In genomic region chr1:167210966-167211674, GRCh38 we compare ENCODE assay signal across 25 cellular contexts. TPM values are rescaled to one million over a fixed set of nuclear protein-coding genes. Genes with fewer than 3 reads are reported as not detected.
A peak's percentile ranks its signal among the peaks of the same experiment; 100 is the strongest.
DNase-seq lines count a peak whose midpoint lies in the region; ATAC-seq, FAIRE-seq and TF ChIP-seq lines count a peak whose summit lies in the region.
"Had no signal": no experiment of that assay in that cellular context is flagged by ENCODE, and none has a peak within 500 bp of the region (broad histone marks: within the 10 kb centered on the region; RNA-seq: fewer than 3 reads in every experiment).

No MANE protein-coding gene starts in this region.

- no peaks in the 10 kb centered on the region for H3K79me2 ChIP-seq in K562 (ENCODE audit: control insufficient read depth, insufficient read depth, low read length)
- H3K79me2 ChIP-seq in osteoblast (ENCODE audit: insufficient read depth, low read length): no peaks in the 10 kb centered on the region

- no peaks in the 10 kb centered on the region for H3K27me3 ChIP-seq in K562 (ENCODE audit: control insufficient read depth in 2 of 2, insufficient read depth in 2 of 2, low read length in 2 of 2)
- peaks cover 13% of the 10 kb centered on the region for H3K27me3 ChIP-seq in osteoblast (ENCODE audit: insufficient read depth, low read length)
- H3K27me3 ChIP-seq: heart left ventricle, sigmoid colon had no signal

- H3K4me1 ChIP-seq in K562 (replicated peaks in 1 of 2; ENCODE audit: control insufficient read depth in 2 of 2, insufficient read depth in 2 of 2, low read length in 2 of 2): peaks cover 0 to 2% of the 10 kb centered on the region in 2 experiments; a peak in 1 of 5 replicates
- no peaks in the 10 kb centered on the region for H3K4me1 ChIP-seq in osteoblast (ENCODE audit: insufficient read depth, low read length)
- H3K4me1 ChIP-seq: left ventricle myocardium inferior, sigmoid colon had no signal

- BruUV-seq in K562 (replicated peaks; lab: Mats Ljungman, UMichigan): no TSS peak

- TF ChIP-seq POLR2A in K562 (conservative IDR thresholded peaks at IDR 0.05): no peak

- FAIRE-seq in D721Med (lab: Jason Lieb, UNC) (peak; percentile 60), K562 (lab: Jason Lieb, UNC) (no peak)

- H3K9ac ChIP-seq in K562 (ENCODE audit: insufficient read depth in 1 of 2, low read depth in 2 of 2, low read length in 2 of 2): no peak overlapping the region

- in situ Hi-C loops in K562 (cut with MboI): no loop called here

- TF ChIP-seq CTCF in D721Med (IDR thresholded peaks at IDR 0.05; ENCODE audit: insufficient read depth, missing control alignments): no peak
- no peak for TF ChIP-seq CTCF in K562 (IDR thresholded peaks at IDR 0.05 in 2 of 3, conservative IDR thresholded peaks at IDR 0.05 in 1 of 3; ENCODE audit: insufficient read depth in 2 of 3, low read depth in 1 of 3, low read length in 3 of 3)
- no peak for TF ChIP-seq CTCF in osteoblast (IDR thresholded peaks at IDR 0.05; ENCODE audit: extremely low read depth, low read depth, low read length)

- H3K4me3 ChIP-seq in K562 (no peak overlapping the region), osteoblast (ENCODE audit: insufficient read depth, low read length) (no peak overlapping the region)
- H3K4me3 ChIP-seq: heart left ventricle, left ventricle myocardium inferior, sigmoid colon had no signal

- H4K20me1 ChIP-seq in K562 (replicated peaks; ENCODE audit: control insufficient read depth, insufficient read depth, low read length) (no peaks in the 10 kb centered on the region), osteoblast (ENCODE audit: insufficient read depth, low read length) (no peaks in the 10 kb centered on the region)

- CTCF ChIA-PET in K562 (lab: Yijun Ruan, JAX; ENCODE audit: low intra/inter-chr PET ratio): no interaction called here

- WGBS in K562 (ENCODE audit: insufficient coverage, low coverage, missing lambda C conversion rate): 67% methylated on average over 15 of the region's 15 CpGs

- H3K4me2 ChIP-seq in K562 (ENCODE audit: insufficient read depth, low read length) (0 out of 2 replicates have a peak overlapping the region, but pooled peaks have one; percentile 9), osteoblast (ENCODE audit: insufficient read depth, low read length) (no peak overlapping the region)

- peak overlapping the region; percentile 41 for H3K27ac ChIP-seq in KOPT-K1 (ENCODE audit: low read depth, low read length, poor library complexity, severe bottlenecking)
- no peak overlapping the region for H3K27ac ChIP-seq in K562 (ENCODE audit: extremely low read depth, low read depth, low read length)
- no peak overlapping the region for H3K27ac ChIP-seq in osteoblast (ENCODE audit: low read depth, low read length)
- H3K27ac ChIP-seq: heart left ventricle, left ventricle myocardium inferior, sigmoid colon had no signal

- DNase-seq in D721Med (ENCODE audit: insufficient read length, low spot score): no peak
- DNase-seq in K562 (ENCODE audit: extremely low read depth in 1 of 4, low spot score in 3 of 4): no peak
- peak; percentile 41 for DNase-seq in osteoblast (ENCODE audit: insufficient read length, low spot score, missing footprints)
- no peak for DNase-seq in stimulated activated CD4-positive, alpha-beta T cell treated with anti-CD3 and anti-CD28 coated beads, Interleukin-12 subunit alpha, Interleukin-12 subunit beta, amount 100 ng/mL, for 4 hours
- DNase-seq in HuH-7 (ENCODE audit: low spot score): no peak
- DNase-seq: activated CD4-positive, alpha-beta T cell treated with anti-CD3 and anti-CD28 coated beads, Interleukin-2, amount 10 ng/mL, durations not matched to agents 7 days and 5 days; activated naive CD4-positive, alpha-beta T cell treated with Interleukin-2 at 50 U/mL for 16 hours; amygdala; CD4-positive, alpha-beta memory T cell; GF-D8; HCEC 1CT; heart left ventricle; Karpas-422; left ventricle myocardium inferior; midbrain; NCI-H1092; NCI-H2029; NCI-H2227 treated with DMSO at 0.1 percent for 48 hours; NCI-H82; nephron progenitor cell; SIG-M5; sigmoid colon; T-helper 1 cell had no signal

- POLR2A ChIA-PET in K562 (lab: Yijun Ruan, JAX): interaction anchor here (0.5 to 3.2 kb wide), 3 partner anchors 9 to 1278 kb away, joined by 3 to 25 read pairs (median 3); partner anchors contain the start of gene POU2F1

- H3K36me3 ChIP-seq in KOPT-K1 (ENCODE audit: insufficient read depth, low read length): no peaks in the 10 kb centered on the region
- H3K36me3 ChIP-seq in K562 (ENCODE audit: control insufficient read depth, insufficient read depth, low read length): no peaks in the 10 kb centered on the region
- H3K36me3 ChIP-seq in osteoblast (ENCODE audit: insufficient read depth, low read length): no peaks in the 10 kb centered on the region
- H3K36me3 ChIP-seq: heart left ventricle, left ventricle myocardium inferior, sigmoid colon had no signal

- peaks cover 21% of the 10 kb centered on the region for H3K9me3 ChIP-seq in KOPT-K1 (ENCODE audit: insufficient read depth, low read length, poor library complexity, severe bottlenecking)
- H3K9me3 ChIP-seq in K562 (replicated peaks; ENCODE audit: control insufficient read depth, insufficient read depth, low read depth, low read length): 0 out of 2 replicates have a peak, but pooled peaks cover 2% of the 10 kb centered on the region
- no peaks in the 10 kb centered on the region for H3K9me3 ChIP-seq in osteoblast (ENCODE audit: low read depth, low read length)

- intact Hi-C loops in K562 (cut with micrococcal nuclease): no loop called here

- TF ChIP-seq EP300 in K562 (IDR thresholded peaks at IDR 0.05; ENCODE audit: low read length): no peak

- no peak for TF ChIP-seq RAD21 in K562 (CRISPR knock-in tag; conservative IDR thresholded peaks at IDR 0.05 in 1 of 2, IDR thresholded peaks at IDR 0.05 in 1 of 2)

- H3K9me1 ChIP-seq in K562 (ENCODE audit: control insufficient read depth, insufficient read depth, low read length): no peaks in the 10 kb centered on the region

- H2AFZ ChIP-seq in K562 (ENCODE audit: low read depth, low read length) (peak overlapping the region; percentile 87), osteoblast (ENCODE audit: low read length) (no peak overlapping the region)

- peak; percentile 17; the same call in 2 of the 3 replicates for ATAC-seq in K562
- ATAC-seq in GM21360 (IDR thresholded peaks at IDR 0.05; ENCODE audit: unreplicated experiment): no peak
- ATAC-seq: heart left ventricle had no signal

TF ChIP-seq in K562, 482 proteins besides CTCF, POLR2A, EP300 and RAD21:
- no peak for TF ChIP-seq ZNF584 (CRISPR knock-in tag; IDR thresholded peaks at IDR 0.05; ENCODE audit: low read depth)
- TF ChIP-seq, protein P1, sequence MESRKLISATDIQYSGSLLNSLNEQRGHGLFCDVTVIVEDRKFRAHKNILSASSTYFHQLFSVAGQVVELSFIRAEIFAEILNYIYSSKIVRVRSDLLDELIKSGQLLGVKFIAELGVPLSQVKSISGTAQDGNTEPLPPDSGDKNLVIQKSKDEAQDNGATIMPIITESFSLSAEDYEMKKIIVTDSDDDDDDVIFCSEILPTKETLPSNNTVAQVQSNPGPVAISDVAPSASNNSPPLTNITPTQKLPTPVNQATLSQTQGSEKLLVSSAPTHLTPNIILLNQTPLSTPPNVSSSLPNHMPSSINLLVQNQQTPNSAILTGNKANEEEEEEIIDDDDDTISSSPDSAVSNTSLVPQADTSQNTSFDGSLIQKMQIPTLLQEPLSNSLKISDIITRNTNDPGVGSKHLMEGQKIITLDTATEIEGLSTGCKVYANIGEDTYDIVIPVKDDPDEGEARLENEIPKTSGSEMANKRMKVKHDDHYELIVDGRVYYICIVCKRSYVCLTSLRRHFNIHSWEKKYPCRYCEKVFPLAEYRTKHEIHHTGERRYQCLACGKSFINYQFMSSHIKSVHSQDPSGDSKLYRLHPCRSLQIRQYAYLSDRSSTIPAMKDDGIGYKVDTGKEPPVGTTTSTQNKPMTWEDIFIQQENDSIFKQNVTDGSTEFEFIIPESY (CRISPR knock-in tag; IDR thresholded peaks at IDR 0.05): 0 out of 2 replicates have a peak, but pooled peaks have one; percentile 45
- peak; percentile 60; the same call in 1 of the 2 replicates for TF ChIP-seq HMBOX1 (IDR thresholded peaks at IDR 0.05)
TF ChIP-seq in K562: peak in this region for 2.

RNA-seq across cellular contexts. Expression of gene POU2F1, which starts 9.6 kb away (rescaled TPM):
- total RNA-seq in K562 (2011; cell fraction: chromatin; rRNA removed; ENCODE audit: low replicate concordance): 34.9 and 64.7 TPM in 2 replicates
- 9.8 and 13.7 TPM in 2 replicates for total RNA-seq in K562 (2011; cell fraction: nucleolus; rRNA removed)
- 33.9 and 47.9 TPM in 2 replicates for total RNA-seq in K562 (2011; cell fraction: nucleoplasm; rRNA removed)
- total RNA-seq in K562 (2014; rRNA removed) (6.0 and 8.5 TPM in 2 replicates), K562 (2014; rRNA removed; fragmentation: Illumina TruSeq; extraction: Trizol) (18.2 and 20.1 TPM in 2 replicates), K562 (2015; rRNA removed; fragmentation: Illumina TruSeq; extraction: Trizol) (14.4 and 14.9 TPM in 2 replicates), K562 (2021) (19.9 and 22.3 TPM in 2 replicates), osteoblast (11.6 and 13.6 TPM in 2 replicates)
- polyA plus RNA-seq in K562 (2011; rRNA removed) (13.6 and 14.2 TPM in 2 replicates), K562 (2014; fragmentation: Illumina TruSeq; extraction: Trizol) (7.9 and 8.2 TPM in 2 replicates), K562 (2014; fragmentation: Nextera tagmentation; extraction: Ambion mirVana) (1 to 10 TPM; 2.6 to 6.0 TPM), K562 (2014; rRNA removed) (5.9 and 8.8 TPM in 2 replicates)
- polyA plus RNA-seq in K562 (2011; cell fraction: cytosol; rRNA removed): 13.0 and 21.3 TPM in 2 replicates
- polyA plus RNA-seq in K562 (2011; cell fraction: nucleus; rRNA removed): 15.4 and 22.1 TPM in 2 replicates
- polyA plus RNA-seq in K562 (2012): 3.2 and 5.0 TPM in 2 replicates
- polyA minus RNA-seq in K562 (2011; rRNA and poly(A)+ RNA removed): 33.3 and 39.0 TPM in 2 replicates
- polyA minus RNA-seq in K562 (2011; cell fraction: cytosol; rRNA and poly(A)+ RNA removed): 8.8 and 9.9 TPM in 2 replicates
- 16.7 and 24.5 TPM in 2 replicates for polyA minus RNA-seq in K562 (2011; cell fraction: nucleus; rRNA and poly(A)+ RNA removed)
